Comparison of ENCODE assay signal across 7 cellular contexts in the genomic region with DNA sequence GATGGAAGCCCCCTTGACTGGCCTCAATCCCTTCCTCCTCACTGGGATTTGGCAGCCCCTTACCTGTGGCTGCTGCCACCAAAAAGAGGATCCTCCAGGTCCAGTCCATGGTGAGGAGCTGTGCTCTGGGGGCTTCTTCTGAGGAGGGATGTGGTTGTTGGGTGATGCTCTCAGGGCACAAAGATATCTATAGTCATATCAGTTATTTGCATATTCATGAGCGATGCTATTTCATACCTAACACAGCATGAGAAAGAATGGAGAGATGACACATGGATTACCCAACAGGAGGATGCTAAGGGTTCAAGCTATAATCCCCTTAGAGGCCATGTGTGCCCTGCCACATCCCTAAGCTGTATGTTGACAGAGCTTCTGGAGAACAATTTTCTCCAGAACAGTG.
DNase-seq lines count a peak whose midpoint lies in the region; ATAC-seq and TF ChIP-seq lines count a peak whose summit lies in the region.
"Not testable (repeated sequence)": the region's sequence is repeated elsewhere in the genome, so short reads cannot be mapped to it uniquely, and the experiment has no call there.

No MANE protein-coding gene starts in this region.

- not testable (repeated sequence) for H3K9me3 Mint-ChIP-seq in CD4-positive, CD25-positive, alpha-beta regulatory T cell; T-cell; activated CD8-positive, alpha-beta T cell treated with anti-CD3 and anti-CD28 coated beads for 36 hours; activated T-helper 17 cell treated with anti-CD3 and anti-CD28 coated beads, Interleukin-2, amount 50 U/mL, for 72 hours; effector memory CD8-positive, alpha-beta T cell; naive thymus-derived CD8-positive, alpha-beta T cell; stimulated activated naive B cell treated with anti-CD40 and anti-IgM and Interleukin-4, amounts not matched to agents 10 μg/mL and 1 μg/mL and 100 μg/mL, for 72 hours

- H3K36me3 ChIP-seq in CD4-positive, CD25-positive, alpha-beta regulatory T cell (ENCODE audit: control insufficient read depth, insufficient read depth, low read length) = not testable (repeated sequence)

- not testable (repeated sequence) for H3K4me3 Mint-ChIP-seq in CD4-positive, CD25-positive, alpha-beta regulatory T cell; T-cell; activated CD8-positive, alpha-beta T cell treated with anti-CD3 and anti-CD28 coated beads for 36 hours; activated T-helper 17 cell treated with anti-CD3 and anti-CD28 coated beads, Interleukin-2, amount 50 U/mL, for 72 hours; effector memory CD8-positive, alpha-beta T cell; naive thymus-derived CD8-positive, alpha-beta T cell; stimulated activated naive B cell treated with anti-CD40 and anti-IgM and Interleukin-4, amounts not matched to agents 10 μg/mL and 1 μg/mL and 100 μg/mL, for 72 hours

- not testable (repeated sequence) for DNase-seq in CD4-positive, CD25-positive, alpha-beta regulatory T cell; T-cell; activated CD8-positive, alpha-beta T cell treated with anti-CD3 and anti-CD28 coated beads for 36 hours; effector memory CD8-positive, alpha-beta T cell; naive thymus-derived CD8-positive, alpha-beta T cell; stimulated activated naive B cell treated with anti-CD40 and anti-IgM and Interleukin-4, amounts not matched to agents 10 μg/mL and 1 μg/mL and 100 μg/mL, for 72 hours

- CTCF ChIA-PET in T-cell (lab: Charles Lee); activated CD8-positive, alpha-beta T cell treated with anti-CD3 and anti-CD28 coated beads for 36 hours (lab: Charles Lee): not testable (repeated sequence)

- H3K9me3 ChIP-seq in CD4-positive, CD25-positive, alpha-beta regulatory T cell (ENCODE audit: control insufficient read depth in 2 of 2, low read length in 2 of 2) = not testable (repeated sequence)

- not testable (repeated sequence) for H3K27me3 Mint-ChIP-seq in CD4-positive, CD25-positive, alpha-beta regulatory T cell; T-cell; activated CD8-positive, alpha-beta T cell treated with anti-CD3 and anti-CD28 coated beads for 36 hours; activated T-helper 17 cell treated with anti-CD3 and anti-CD28 coated beads, Interleukin-2, amount 50 U/mL, for 72 hours; effector memory CD8-positive, alpha-beta T cell; naive thymus-derived CD8-positive, alpha-beta T cell; stimulated activated naive B cell treated with anti-CD40 and anti-IgM and Interleukin-4, amounts not matched to agents 10 μg/mL and 1 μg/mL and 100 μg/mL, for 72 hours

- POLR2A ChIA-PET in T-cell (lab: Charles Lee); activated CD8-positive, alpha-beta T cell treated with anti-CD3 and anti-CD28 coated beads for 36 hours (lab: Charles Lee); naive thymus-derived CD8-positive, alpha-beta T cell (lab: Charles Lee): not testable (repeated sequence)

- intact Hi-C loops in activated CD8-positive, alpha-beta T cell treated with anti-CD3 and anti-CD28 coated beads for 36 hours (cut with micrococcal nuclease) = not testable (repeated sequence)

- H3K4me1 ChIP-seq in CD4-positive, CD25-positive, alpha-beta regulatory T cell (ENCODE audit: control insufficient read depth, insufficient read depth, low read length, poor library complexity, severe bottlenecking) = not testable (repeated sequence)

- not testable (repeated sequence) for H3K27me3 ChIP-seq in CD4-positive, CD25-positive, alpha-beta regulatory T cell (ENCODE audit: control insufficient read depth, insufficient read depth, low read length)

- not testable (repeated sequence) for TF ChIP-seq CTCF in activated CD8-positive, alpha-beta T cell treated with anti-CD3 and anti-CD28 coated beads for 36 hours (IDR thresholded peaks at IDR 0.05)

- not testable (repeated sequence) for H3K27ac Mint-ChIP-seq in CD4-positive, CD25-positive, alpha-beta regulatory T cell; T-cell; activated CD8-positive, alpha-beta T cell treated with anti-CD3 and anti-CD28 coated beads for 36 hours; activated T-helper 17 cell treated with anti-CD3 and anti-CD28 coated beads, Interleukin-2, amount 50 U/mL, for 72 hours; effector memory CD8-positive, alpha-beta T cell; naive thymus-derived CD8-positive, alpha-beta T cell; stimulated activated naive B cell treated with anti-CD40 and anti-IgM and Interleukin-4, amounts not matched to agents 10 μg/mL and 1 μg/mL and 100 μg/mL, for 72 hours

- H3K4me3 ChIP-seq in CD4-positive, CD25-positive, alpha-beta regulatory T cell (ENCODE audit: low read depth, low read length) = not testable (repeated sequence)

- not testable (repeated sequence) for H3K36me3 Mint-ChIP-seq in CD4-positive, CD25-positive, alpha-beta regulatory T cell; T-cell; activated CD8-positive, alpha-beta T cell treated with anti-CD3 and anti-CD28 coated beads for 36 hours (ENCODE audit: low read depth); activated T-helper 17 cell treated with anti-CD3 and anti-CD28 coated beads, Interleukin-2, amount 50 U/mL, for 72 hours (ENCODE audit: low read depth); effector memory CD8-positive, alpha-beta T cell (ENCODE audit: insufficient read depth); naive thymus-derived CD8-positive, alpha-beta T cell; stimulated activated naive B cell treated with anti-CD40 and anti-IgM and Interleukin-4, amounts not matched to agents 10 μg/mL and 1 μg/mL and 100 μg/mL, for 72 hours

- peak; percentile 69 to 72 for ATAC-seq in CD4-positive, CD25-positive, alpha-beta regulatory T cell (ENCODE audit: low read depth in 2 of 2)
- peak; percentile 70 to 78 (median 74) for ATAC-seq in T-cell (replicated peaks in 1 of 4)
- peak; percentile 64 for ATAC-seq in activated CD8-positive, alpha-beta T cell treated with anti-CD3 and anti-CD28 coated beads for 36 hours
- peak; percentile 75 for ATAC-seq in activated T-helper 17 cell treated with anti-CD3 and anti-CD28 coated beads, Interleukin-2, amount 50 U/mL, for 72 hours (replicated peaks)
- ATAC-seq in effector memory CD8-positive, alpha-beta T cell (replicated peaks) = peak; percentile 77
- peak; percentile 68 to 85 for ATAC-seq in naive thymus-derived CD8-positive, alpha-beta T cell
- ATAC-seq in stimulated activated naive B cell treated with anti-CD40 and anti-IgM and Interleukin-4, amounts not matched to agents 10 μg/mL and 1 μg/mL and 100 μg/mL, for 72 hours (replicated peaks) = peak; percentile 39 to 60

- not testable (repeated sequence) for H3K4me1 Mint-ChIP-seq in CD4-positive, CD25-positive, alpha-beta regulatory T cell; T-cell; activated CD8-positive, alpha-beta T cell treated with anti-CD3 and anti-CD28 coated beads for 36 hours (ENCODE audit: low read depth); activated T-helper 17 cell treated with anti-CD3 and anti-CD28 coated beads, Interleukin-2, amount 50 U/mL, for 72 hours; effector memory CD8-positive, alpha-beta T cell (ENCODE audit: low read depth in 2 of 2); naive thymus-derived CD8-positive, alpha-beta T cell; stimulated activated naive B cell treated with anti-CD40 and anti-IgM and Interleukin-4, amounts not matched to agents 10 μg/mL and 1 μg/mL and 100 μg/mL, for 72 hours

- H3K27ac ChIP-seq in CD4-positive, CD25-positive, alpha-beta regulatory T cell (ENCODE audit: insufficient read depth, low read length, poor library complexity, severe bottlenecking) = not testable (repeated sequence)
